30 cellular contexts compared by ENCODE assay signal in the genomic region with DNA sequence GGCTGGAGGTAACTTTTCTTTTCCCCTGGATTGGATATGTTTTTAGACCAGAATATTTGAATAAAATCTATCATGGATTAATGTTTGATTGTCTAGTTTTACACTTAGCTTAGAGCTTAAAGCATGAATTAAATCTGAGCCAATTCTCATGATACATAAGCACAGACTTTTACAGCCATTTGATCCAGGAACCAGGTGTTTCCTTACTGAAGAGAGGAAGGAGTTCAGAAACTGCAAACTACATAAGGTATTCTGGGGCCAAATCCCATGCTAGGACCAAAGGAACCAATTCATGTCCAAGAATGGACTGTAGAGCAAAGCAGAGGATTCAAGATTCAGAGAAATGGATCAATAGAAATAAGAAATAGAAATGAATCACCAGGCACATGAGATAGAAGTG.
"Had no signal": no experiment of that assay in that cellular context is flagged by ENCODE, and none has a peak within 500 bp of the region (broad histone marks: within the 10 kb centered on the region; RNA-seq: fewer than 3 reads in every experiment).

No MANE protein-coding gene starts in this region.

- H3K4me3 ChIP-seq: adrenal gland, body of pancreas, cardiac muscle cell, colonic mucosa, esophagus squamous epithelium, gastroesophageal sphincter, heart right ventricle had no signal

- H3K27ac ChIP-seq: adrenal gland, body of pancreas, cardiac muscle cell, colonic mucosa, epithelial cell of prostate, esophagus squamous epithelium, gastroesophageal sphincter, heart right ventricle, WERI-Rb-1 had no signal

- H3K4me1 ChIP-seq: adrenal gland, body of pancreas, colonic mucosa, esophagus squamous epithelium, gastroesophageal sphincter had no signal

- DNase-seq: activated B cell treated with CpG ODN at 0.5 μM for 24 hours; activated CD4-positive, alpha-beta T cell treated with anti-CD3 and anti-CD28 coated beads for 48 hours; activated CD4-positive, alpha-beta T cell treated with anti-CD3 and anti-CD28 coated beads, Interleukin-2, amount 50 U/mL, for 1 hour; activated CD4-positive, alpha-beta T cell treated with anti-CD3 and anti-CD28 coated beads, Interleukin-2, amount 50 U/mL, for 48 hours; activated CD8-positive, alpha-beta memory T cell treated with anti-CD3 and anti-CD28 coated beads for 24 hours; activated CD8-positive, alpha-beta T cell treated with anti-CD3 and anti-CD28 coated beads for 36 hours; activated effector memory CD4-positive, alpha-beta T cell treated with Interleukin-2 at 50 U/mL for 16 hours; activated gamma-delta T cell treated with Interleukin-2 at 50 U/mL for 16 hours; activated naive CD4-positive, alpha-beta T cell treated with anti-CD3 and anti-CD28 coated beads, Interleukin-2, amount 50 U/mL, for 16 hours; activated naive CD4-positive, alpha-beta T cell treated with Interleukin-2 at 50 U/mL for 16 hours; activated T-cell treated with anti-CD3 and anti-CD28 coated beads, Interleukin-2, amount 50 U/mL, for 4 hours; adrenal gland; amygdala; aorta; body of pancreas; central memory CD4-positive, alpha-beta T cell; cerebellar nuclear complex; colonic mucosa; effector CD4-positive, alpha-beta T cell; effector memory CD8-positive, alpha-beta T cell; esophagus squamous epithelium; foreskin melanocyte; heart right ventricle; T-helper 1 cell; T-helper 17 cell; T1000; WERI-Rb-1 had no signal

- H3K27me3 ChIP-seq: adrenal gland, body of pancreas, cardiac muscle cell, colonic mucosa, esophagus squamous epithelium, gastroesophageal sphincter, heart right ventricle had no signal

- H3K36me3 ChIP-seq: adrenal gland, cardiac muscle cell, colonic mucosa, esophagus squamous epithelium, gastroesophageal sphincter, heart right ventricle, WERI-Rb-1 had no signal

- H3K9me3 ChIP-seq: adrenal gland, body of pancreas, colonic mucosa, esophagus squamous epithelium, gastroesophageal sphincter, heart right ventricle had no signal
